1 cellular context compared by ENCODE assay signal in the genomic region with DNA sequence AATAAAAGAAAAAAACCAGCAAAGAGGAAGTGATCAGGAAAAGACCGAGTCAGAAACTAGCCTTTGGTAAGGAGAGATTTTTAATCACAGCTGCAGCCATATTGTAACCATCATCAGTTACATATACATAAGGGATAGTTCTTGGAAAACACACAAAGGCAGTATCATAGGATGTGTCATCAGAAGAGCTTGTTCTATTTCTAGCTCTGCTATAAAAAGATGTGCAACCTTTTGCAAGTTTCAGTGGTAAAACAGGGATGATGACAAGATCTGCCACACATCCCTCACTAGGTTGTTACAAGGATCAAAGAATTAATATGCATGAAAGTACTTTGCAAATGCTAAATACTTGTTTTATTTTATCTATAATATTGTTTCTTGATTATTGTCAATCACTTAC.
TF ChIP-seq lines count a peak whose summit lies in the region.

No MANE protein-coding gene starts in this region.

TF ChIP-seq in GM12878, 131 proteins besides CTCF, POLR2A, EP300 and RAD21 (continued from another document):
- TF ChIP-seq JUNB (IDR thresholded peaks at IDR 0.05) = peak; percentile 34
- TF ChIP-seq MTA3 (IDR thresholded peaks at IDR 0.05; ENCODE audit: borderline replicate concordance, low read length) = no peak
- peak; percentile 59; the same call in 1 of the 2 replicates for TF ChIP-seq RUNX3 (IDR thresholded peaks at IDR 0.05; ENCODE audit: low read length)
- TF ChIP-seq EED (IDR thresholded peaks at IDR 0.05; ENCODE audit: low read depth) = 0 out of 2 replicates have a peak, but pooled peaks have one; percentile 25
- TF ChIP-seq KDM1A (IDR thresholded peaks at IDR 0.05; ENCODE audit: borderline replicate concordance) = no peak
- no peak for TF ChIP-seq ZNF622 (IDR thresholded peaks at IDR 0.05)
